In genomic region chr11:57500526-57500925, GRCh38 we compare ENCODE assay signal across 16 cellular contexts. TPM values are rescaled to one million over a fixed set of nuclear protein-coding genes. Genes with fewer than 3 reads are reported as not detected.
DNase-seq lines count a peak whose midpoint lies in the region; ATAC-seq and TF ChIP-seq lines count a peak whose summit lies in the region.
"Had no signal": no experiment of that assay in that cellular context is flagged by ENCODE, and none has a peak within 500 bp of the region (broad histone marks: within the 10 kb centered on the region; RNA-seq: fewer than 3 reads in every experiment).

No MANE protein-coding gene starts in this region.

- intact Hi-C loops in adrenal gland (cut with DNase I): no loop called here

- 81 to 91% (median 85%) methylated on average over 7 to 8 of the region's 8 CpGs for WGBS in adrenal gland, 4 donors

- H3K4me1 ChIP-seq in HEK293 (ENCODE audit: control insufficient read depth, insufficient read depth, low read length): no peaks in the 10 kb centered on the region
- peaks cover 22 to 28% of the 10 kb centered on the region in 2 donors for H3K4me1 ChIP-seq in adrenal gland (replicated peaks in 1 of 2)
- peaks cover 27% of the 10 kb centered on the region for H3K4me1 ChIP-seq in stomach smooth muscle (ENCODE audit: control insufficient read depth, insufficient read depth, low read length)

- POLR2A ChIA-PET in HEK293 (lab: Yijun Ruan, JAX): no interaction called here

- H3K4me3 ChIP-seq in HEK293 (ENCODE audit: low read depth, low read length) (no peak overlapping the region), adrenal gland (no peak overlapping the region), stomach smooth muscle (ENCODE audit: low read length in 2 of 2) (no peak overlapping the region)
- H3K4me3 ChIP-seq: cardiac muscle cell had no signal

- peaks cover 0 to 16% of the 10 kb centered on the region in 2 experiments; a peak in 1 of 3 replicates for H3K36me3 ChIP-seq in HEK293 (ENCODE audit: control insufficient read depth in 2 of 2, insufficient read depth in 1 of 2, low read length in 2 of 2)
- H3K36me3 ChIP-seq in adrenal gland (replicated peaks in 1 of 2): no peaks in the 10 kb centered on the region
- peaks cover 6 to 12% of the 10 kb centered on the region in 2 donors for H3K36me3 ChIP-seq in stomach smooth muscle (ENCODE audit: control insufficient read depth in 2 of 2, insufficient read depth in 2 of 2, low read length in 2 of 2)
- H3K36me3 ChIP-seq: cardiac muscle cell had no signal

- H3K9me3 ChIP-seq in HEK293 (ENCODE audit: control insufficient read depth, insufficient read depth, low read depth, low read length) (no peaks in the 10 kb centered on the region), adrenal gland (replicated peaks in 1 of 3) (no peaks in the 10 kb centered on the region), stomach smooth muscle (ENCODE audit: control insufficient read depth in 2 of 2, low read length in 2 of 2) (no peaks in the 10 kb centered on the region)

- no peak overlapping the region for H3K27ac ChIP-seq in HEK293 (ENCODE audit: extremely low read depth, low read depth, low read length)
- peak overlapping the region in 3 of 5 donors; percentile 65 to 88 (median 67) for H3K27ac ChIP-seq in adrenal gland
- peak overlapping the region; percentile 69 for H3K27ac ChIP-seq in stomach smooth muscle (ENCODE audit: low read length)

- H3K27me3 ChIP-seq in adrenal gland (no peaks in the 10 kb centered on the region), stomach smooth muscle (ENCODE audit: control insufficient read depth in 1 of 2, insufficient read depth in 2 of 2, low read length in 2 of 2) (no peaks in the 10 kb centered on the region)
- H3K27me3 ChIP-seq: cardiac muscle cell had no signal

- no peak for ATAC-seq in left lobe of liver
- ATAC-seq in esophagus mucosa: no peak
- ATAC-seq in GM19328 (IDR thresholded peaks at IDR 0.05; ENCODE audit: unreplicated experiment): no peak
- ATAC-seq: CD8-positive, alpha-beta T cell had no signal

- CTCF ChIA-PET in HEK293 (lab: Yijun Ruan, JAX): interaction anchor here (2.6 kb wide), 1 partner anchor 9 kb away, joined by 9 read pairs; no protein-coding TSS in a partner anchor

- DNase-seq in adrenal gland (no peak), left lobe of liver (ENCODE audit: low spot score) (peak; percentile 48), NCI-H2081 (lab: John Stamatoyannopoulos, UW) (no peak), DMS 273 (lab: John Stamatoyannopoulos, UW; ENCODE audit: unreplicated experiment) (no peak)
- DNase-seq: activated CD4-positive, alpha-beta memory T cell treated with anti-CD3 and anti-CD28 coated beads for 36 hours; CD8-positive, alpha-beta T cell; NCI-H1105; NCI-H526 treated with DMSO at 0.1 percent for 48 hours; RPMI8226; T1000 had no signal

- TF ChIP-seq CTCF in HEK293 (tag by site-specific recombination; IDR thresholded peaks at IDR 0.05) (no peak), adrenal gland (IDR thresholded peaks at IDR 0.05) (no peak)

- no peak for TF ChIP-seq POLR2A in adrenal gland (IDR thresholded peaks at IDR 0.05)

- no peak overlapping the region for H3K9ac ChIP-seq in stomach smooth muscle (ENCODE audit: low read length in 2 of 2)

TF ChIP-seq in HEK293, 187 proteins besides CTCF, POLR2A, EP300 and RAD21:
- TF ChIP-seq EGR2 (tag by site-specific recombination; IDR thresholded peaks at IDR 0.05; ENCODE audit: low read depth): peak; percentile 57
- no peak for TF ChIP-seq ZNF433 (tag by site-specific recombination; IDR thresholded peaks at IDR 0.05; ENCODE audit: low read depth)
- TF ChIP-seq ZNF274 (IDR thresholded peaks at IDR 0.05; ENCODE audit: low read length): no peak
- TF ChIP-seq ZNF274 (tag by site-specific recombination; IDR thresholded peaks at IDR 0.05; ENCODE audit: borderline replicate concordance): no peak
- 0 out of 2 replicates have a peak, but pooled peaks have one; percentile 29 for TF ChIP-seq ZBTB17 (tag by site-specific recombination; IDR thresholded peaks at IDR 0.05)
- peak; percentile 36; the same call in 1 of the 2 replicates for TF ChIP-seq ZFHX2 (tag by site-specific recombination; conservative IDR thresholded peaks at IDR 0.05)
- no peak for TF ChIP-seq ZNF473 (tag by site-specific recombination; IDR thresholded peaks at IDR 0.05)

RNA-seq across cellular contexts. Expression of gene SLC43A1, which starts 15.0 kb away (rescaled TPM):
- total RNA-seq in adrenal gland: 10 to 100 TPM in 7 of 8 donors, 1 to 10 TPM in 1; 6.8 to 32.3 (median 26.4) TPM
- polyA plus RNA-seq in adrenal gland: 10 to 100 TPM in 2 of 3 donors, 1 to 10 TPM in 1; 3.8 to 24.8 (median 14.8) TPM
- total RNA-seq in left lobe of liver: 115 TPM
- total RNA-seq in esophagus mucosa: 1.00 TPM

RNA-seq across cellular contexts. Expression of gene TIMM10, which starts 30.0 kb away (rescaled TPM):
- total RNA-seq in adrenal gland (10 to 100 TPM; 35.6 to 89.0 (median 53.7) TPM), left lobe of liver (39.3 TPM), esophagus mucosa (43.6 TPM)
- 10 to 100 TPM; 23.9 to 72.5 (median 48.8) TPM for polyA plus RNA-seq in adrenal gland

RNA-seq across cellular contexts. Expression of gene SMTNL1, which starts 36.9 kb away (rescaled TPM):
- total RNA-seq in adrenal gland (under 1 TPM in 1 of 8 donors, not detected in 7; 0.30 TPM), left lobe of liver (not detected), esophagus mucosa (not detected)
- polyA plus RNA-seq in adrenal gland: not detected
- total RNA-seq: activated CD4-positive, alpha-beta memory T cell treated with anti-CD3 and anti-CD28 coated beads for 36 hours; cardiac muscle cell; CD8-positive, alpha-beta T cell; endothelial cell of umbilical vein had no signal
- polyA plus RNA-seq: endothelial cell of umbilical vein had no signal

RNA-seq across cellular contexts. Expression of gene RTN4RL2, which starts 40.2 kb away (rescaled TPM):
- total RNA-seq in adrenal gland: 1 to 10 TPM in 3 of 8 donors, under 1 TPM in 4, not detected in 1; 0.24 to 2.1 (median 0.71) TPM
- polyA plus RNA-seq in adrenal gland: 1 to 10 TPM in 1 of 3 donors, under 1 TPM in 1, not detected in 1; 0.56 to 1.0 TPM
- 22.0 TPM for total RNA-seq in left lobe of liver
- 0.56 TPM for total RNA-seq in esophagus mucosa
